8 cellular contexts compared by ENCODE assay signal in genomic region chr2:23381084-23381483, GRCh38. TPM values are rescaled to one million over a fixed set of nuclear protein-coding genes. Genes with fewer than 3 reads are reported as not detected.
DNase-seq lines count a peak whose midpoint lies in the region; ATAC-seq and TF ChIP-seq lines count a peak whose summit lies in the region.

No MANE protein-coding gene starts in this region.

- H3K27me3 ChIP-seq in BLaER1 (peaks cover 42% of the 10 kb centered on the region), gastrocnemius medialis (peaks cover 0 to 2% (median 0%) of the 10 kb centered on the region in 3 donors)

- ATAC-seq in HG02938 (IDR thresholded peaks at IDR 0.05; ENCODE audit: unreplicated experiment) (peak; percentile 26), gastrocnemius medialis (peak; percentile 47 to 50), GM21786 (IDR thresholded peaks at IDR 0.05; ENCODE audit: unreplicated experiment) (no peak)

- TF ChIP-seq CTCF in choroid plexus epithelial cell (conservative IDR thresholded peaks at IDR 0.05; ENCODE audit: low read depth, low read length), result no peak
- no peak for TF ChIP-seq CTCF in gastrocnemius medialis (IDR thresholded peaks at IDR 0.05 in 4 of 5, conservative IDR thresholded peaks at IDR 0.05 in 1 of 5)

- no peaks in the 10 kb centered on the region for H3K36me3 ChIP-seq in BLaER1
- no peaks in the 10 kb centered on the region for H3K36me3 ChIP-seq in gastrocnemius medialis

- in situ Hi-C loops in gastrocnemius medialis (cut with MboI; ENCODE audit: low sequenced_read_pairs in 4 of 4), result loop anchor here in 1 of 4 donors (25.0 kb wide), 1 partner anchor 381 kb away; no protein-coding TSS in a partner anchor

- H3K4me3 ChIP-seq in BLaER1, result no peak overlapping the region
- H3K4me3 ChIP-seq in choroid plexus epithelial cell (ENCODE audit: low read depth, low read length), result no peak overlapping the region
- peak overlapping the region in 3 of 4 donors; percentile 15 to 27 (median 22) for H3K4me3 ChIP-seq in gastrocnemius medialis

- DNase-seq in NOMO-1 treated with dmso at 0.1 percent for 144 hours (lab: John Stamatoyannopoulos, UW; ENCODE audit: unreplicated experiment), result peak; percentile 24
- DNase-seq in choroid plexus epithelial cell (ENCODE audit: low read depth), result peak; percentile 71
- peak in 1 of 2 donors; percentile 67 for DNase-seq in gastrocnemius medialis
- DNase-seq in cerebellar cortex (ENCODE audit: low spot score), result no peak
- DNase-seq in Kasumi-1 (lab: John Stamatoyannopoulos, UW), result no peak

- peak overlapping the region; percentile 47; the same call in 1 of the 2 replicates for H3K27ac ChIP-seq in BLaER1
- peak overlapping the region in 2 of 4 donors; percentile 36 to 58 for H3K27ac ChIP-seq in gastrocnemius medialis

- H3K4me1 ChIP-seq in BLaER1 (peaks cover 34% of the 10 kb centered on the region), gastrocnemius medialis (peaks cover 0 to 14% of the 10 kb centered on the region in 2 donors)

- TF ChIP-seq POLR2A in gastrocnemius medialis (IDR thresholded peaks at IDR 0.05), result no peak

- H3K9me3 ChIP-seq in BLaER1 (no peaks in the 10 kb centered on the region), gastrocnemius medialis (no peaks in the 10 kb centered on the region)

- peak overlapping the region; percentile 76 for H3K4me2 ChIP-seq in BLaER1

- no peak overlapping the region for H3K9ac ChIP-seq in BLaER1

- intact Hi-C loops in gastrocnemius medialis (cut with DNase I; ENCODE audit: low total_unique reads), result loop anchor here (5.0 to 10.0 kb wide), 3 partner anchors 184 to 366 kb away; no protein-coding TSS in a partner anchor

- H4K20me1 ChIP-seq in BLaER1, result peaks cover 18% of the 10 kb centered on the region

RNA-seq across cellular contexts. Expression of gene KLHL29, which starts 3.9 kb away (rescaled TPM):
- 10 to 100 TPM in 2 of 4 donors, 1 to 10 TPM in 2; 4.3 to 24.9 (median 8.7) TPM for total RNA-seq in gastrocnemius medialis

Comparison
In these comparisons a context has a peak if more than half of its experiments do, and no peak if none do; other contexts are left out.
1. H3K4me3 ChIP-seq: peak in gastrocnemius medialis (3 of 4); none in BLaER1 (single experiment) and choroid plexus epithelial cell (single experiment).
2. DNase-seq: peak in NOMO-1 treated with dmso at 0.1 percent for 144 hours (single experiment) and choroid plexus epithelial cell (single experiment); none in cerebellar cortex (single experiment) and Kasumi-1 (0 of 2).